Comparison of ENCODE assay signal across 12 cellular contexts in genomic region chr3:194395201-194395600, GRCh38. TPM values are rescaled to one million over a fixed set of nuclear protein-coding genes. Genes with fewer than 3 reads are reported as not detected.
A peak's percentile ranks its signal among the peaks of the same experiment; 100 is the strongest.
DNase-seq lines count a peak whose midpoint lies in the region; ATAC-seq and TF ChIP-seq lines count a peak whose summit lies in the region.
"Had no signal": no experiment of that assay in that cellular context is flagged by ENCODE, and none has a peak within 500 bp of the region (broad histone marks: within the 10 kb centered on the region; RNA-seq: fewer than 3 reads in every experiment).

No MANE protein-coding gene starts in this region.

- no peak overlapping the region for H3K4me3 ChIP-seq in epithelial cell of esophagus (ENCODE audit: low read length)
- no peak overlapping the region for H3K4me3 ChIP-seq in dorsolateral prefrontal cortex

- intact Hi-C loops in dorsolateral prefrontal cortex (cut with DNase I), result loop anchor here in 1 of 2 donors (5.0 kb wide), 1 partner anchor 58 kb away; no protein-coding TSS in a partner anchor

- H3K36me3 Mint-ChIP-seq in activated T-cell treated with anti-CD3 and anti-CD28 coated beads, Interleukin-2, amount 50 U/mL, for 4 hours (ENCODE audit: insufficient read depth), result no peaks in the 10 kb centered on the region
- peaks cover 6 to 9% of the 10 kb centered on the region in 2 donors for H3K36me3 Mint-ChIP-seq in stimulated activated naive B cell treated with anti-CD40 and anti-IgM and Interleukin-4, amounts not matched to agents 10 μg/mL and 1 μg/mL and 100 μg/mL, for 72 hours

- H3K27ac Mint-ChIP-seq in stimulated activated naive B cell treated with anti-CD40 and anti-IgM and Interleukin-4, amounts not matched to agents 10 μg/mL and 1 μg/mL and 100 μg/mL, for 72 hours, result peak overlapping the region; percentile 43

- DNase-seq in activated T-cell treated with anti-CD3 and anti-CD28 coated beads, Interleukin-2, amount 50 U/mL, for 4 hours, result no peak
- DNase-seq in activated T-cell treated with anti-CD3 and anti-CD28 coated beads for 4 hours (no peak), NCI-H748 (lab: John Stamatoyannopoulos, UW; ENCODE audit: unreplicated experiment) (peak; percentile 58), epithelial cell of esophagus (ENCODE audit: low read depth) (peak; percentile 83), dorsolateral prefrontal cortex (no peak), NCI-H1694 treated with DMSO at 0.1 percent for 48 hours (lab: John Stamatoyannopoulos, UW) (no peak)
- DNase-seq in stimulated activated naive B cell treated with anti-CD40 and anti-IgM and Interleukin-4, amounts not matched to agents 10 μg/mL and 1 μg/mL and 100 μg/mL, for 72 hours, result no peak
- DNase-seq: H7, mesendoderm had no signal

- peaks cover 0 to 56% (median 30%) of the 10 kb centered on the region in 45 donors for H3K27me3 ChIP-seq in dorsolateral prefrontal cortex

- H3K4me1 Mint-ChIP-seq in activated T-cell treated with anti-CD3 and anti-CD28 coated beads, Interleukin-2, amount 50 U/mL, for 4 hours (ENCODE audit: low read depth), result peaks cover 47% of the 10 kb centered on the region
- peaks cover 28 to 39% of the 10 kb centered on the region in 2 donors for H3K4me1 Mint-ChIP-seq in stimulated activated naive B cell treated with anti-CD40 and anti-IgM and Interleukin-4, amounts not matched to agents 10 μg/mL and 1 μg/mL and 100 μg/mL, for 72 hours

- TF ChIP-seq CTCF in epithelial cell of esophagus (IDR thresholded peaks at IDR 0.05; ENCODE audit: insufficient read depth, low read depth, low read length, missing control alignments) (no peak), dorsolateral prefrontal cortex (IDR thresholded peaks at IDR 0.05 in 54 of 56, conservative IDR thresholded peaks at IDR 0.05 in 2 of 56; ENCODE audit: low read depth in 1 of 56, partially characterized antibody in 56 of 56) (no peak)

- H3K9me3 Mint-ChIP-seq in activated T-cell treated with anti-CD3 and anti-CD28 coated beads, Interleukin-2, amount 50 U/mL, for 4 hours, result peaks cover 11% of the 10 kb centered on the region
- H3K9me3 Mint-ChIP-seq in stimulated activated naive B cell treated with anti-CD40 and anti-IgM and Interleukin-4, amounts not matched to agents 10 μg/mL and 1 μg/mL and 100 μg/mL, for 72 hours, result peaks cover 8 to 12% of the 10 kb centered on the region in 2 donors

- H3K27me3 Mint-ChIP-seq in activated T-cell treated with anti-CD3 and anti-CD28 coated beads, Interleukin-2, amount 50 U/mL, for 4 hours (ENCODE audit: low read depth), result peaks cover 16% of the 10 kb centered on the region
- peaks cover 33 to 70% of the 10 kb centered on the region in 2 donors for H3K27me3 Mint-ChIP-seq in stimulated activated naive B cell treated with anti-CD40 and anti-IgM and Interleukin-4, amounts not matched to agents 10 μg/mL and 1 μg/mL and 100 μg/mL, for 72 hours

- H3K27ac ChIP-seq in dorsolateral prefrontal cortex, result no peak overlapping the region

- no peak for ATAC-seq in activated T-cell treated with anti-CD3 and anti-CD28 coated beads, Interleukin-2, amount 50 U/mL, for 4 hours
- peak in 1 of 2 donors; percentile 12 for ATAC-seq in stimulated activated naive B cell treated with anti-CD40 and anti-IgM and Interleukin-4, amounts not matched to agents 10 μg/mL and 1 μg/mL and 100 μg/mL, for 72 hours (replicated peaks)
- ATAC-seq in HG03108 (IDR thresholded peaks at IDR 0.05; ENCODE audit: unreplicated experiment), result no peak

- peak overlapping the region; percentile 63 for H3K4me3 Mint-ChIP-seq in activated T-cell treated with anti-CD3 and anti-CD28 coated beads, Interleukin-2, amount 50 U/mL, for 4 hours
- H3K4me3 Mint-ChIP-seq in stimulated activated naive B cell treated with anti-CD40 and anti-IgM and Interleukin-4, amounts not matched to agents 10 μg/mL and 1 μg/mL and 100 μg/mL, for 72 hours, result no peak overlapping the region

RNA-seq across cellular contexts. Expression of gene GP5, which starts 3.9 kb away (rescaled TPM):
- under 1 TPM; 0.08 to 0.23 (median 0.18) TPM for total RNA-seq in activated T-cell treated with anti-CD3 and anti-CD28 coated beads, Interleukin-2, amount 50 U/mL, for 4 hours
- under 1 TPM in 66 of 120 experiments, not detected in 54; 0.10 to 0.52 (median 0.19) TPM for total RNA-seq in dorsolateral prefrontal cortex
- total RNA-seq: epithelial cell of proximal tubule, H7 had no signal

RNA-seq across cellular contexts. Expression of gene LRRC15, which starts 25.7 kb away (rescaled TPM):
- not detected for total RNA-seq in activated T-cell treated with anti-CD3 and anti-CD28 coated beads, Interleukin-2, amount 50 U/mL, for 4 hours
- total RNA-seq in dorsolateral prefrontal cortex, result under 1 TPM in 7 of 120 experiments, not detected in 113; 0.06 to 0.18 (median 0.07) TPM
- total RNA-seq: epithelial cell of proximal tubule had no signal

RNA-seq across cellular contexts. Expression of gene CPN2, which starts 44.1 kb away (rescaled TPM):
- total RNA-seq in activated T-cell treated with anti-CD3 and anti-CD28 coated beads, Interleukin-2, amount 50 U/mL, for 4 hours, result under 1 TPM in 1 of 3 donors, not detected in 2; 0.08 TPM
- not detected for total RNA-seq in dorsolateral prefrontal cortex
- total RNA-seq: epithelial cell of proximal tubule, urinary bladder had no signal

Comparison
In these comparisons a context has a peak if more than half of its experiments do, and no peak if none do; other contexts are left out.
1. DNase-seq: peak in NCI-H748 (single experiment) and epithelial cell of esophagus (single experiment); none in activated T-cell treated with anti-CD3 and anti-CD28 coated beads, Interleukin-2, amount 50 U/mL, for 4 hours (single experiment), activated T-cell treated with anti-CD3 and anti-CD28 coated beads for 4 hours (single experiment), stimulated activated naive B cell treated with anti-CD40 and anti-IgM and Interleukin-4, amounts not matched to agents 10 μg/mL and 1 μg/mL and 100 μg/mL, for 72 hours (single experiment), dorsolateral prefrontal cortex (0 of 10) and NCI-H1694 treated with DMSO at 0.1 percent for 48 hours (single experiment).